ENCODE assay signal across 23 cellular contexts in the genomic region with DNA sequence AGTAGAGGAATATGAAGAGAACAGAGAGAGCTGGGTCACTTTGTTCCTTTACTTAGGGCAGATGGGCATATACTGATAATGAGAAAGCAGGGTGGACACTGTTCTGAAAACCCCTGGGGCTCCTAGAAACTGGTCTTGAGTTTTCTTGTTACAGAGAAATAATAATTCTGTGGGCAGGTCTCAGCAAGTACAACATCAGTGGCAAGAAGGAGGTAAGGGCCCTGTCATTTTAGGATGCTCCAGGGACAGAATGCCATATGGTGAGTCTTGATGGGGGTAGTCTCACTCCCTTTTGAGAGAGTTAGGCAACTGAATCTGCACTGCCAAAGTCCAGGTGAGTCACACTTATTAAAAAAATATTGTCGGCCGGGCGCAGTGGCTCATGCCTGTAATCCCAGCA.
DNase-seq lines count a peak whose midpoint lies in the region; ATAC-seq and TF ChIP-seq lines count a peak whose summit lies in the region.
"Had no signal": no experiment of that assay in that cellular context is flagged by ENCODE, and none has a peak within 500 bp of the region (broad histone marks: within the 10 kb centered on the region; RNA-seq: fewer than 3 reads in every experiment).

No MANE protein-coding gene starts in this region.

- TF ChIP-seq CTCF in MCF 10A (IDR thresholded peaks at IDR 0.05; ENCODE audit: unreplicated experiment) (no peak), breast epithelium (IDR thresholded peaks at IDR 0.05) (no peak), PC-3 (conservative IDR thresholded peaks at IDR 0.05; ENCODE audit: low read depth, low read length) (no peak), foreskin keratinocyte (conservative IDR thresholded peaks at IDR 0.05) (no peak)

- H3K9me3 Mint-ChIP-seq in MCF 10A (ENCODE audit: unreplicated experiment) = no peaks in the 10 kb centered on the region

- peak; percentile 40; the same call in 1 of the 2 replicates for ATAC-seq in PC-3
- peak; percentile 51 for ATAC-seq in foreskin keratinocyte
- no peak for ATAC-seq in HG03280 (IDR thresholded peaks at IDR 0.05; ENCODE audit: unreplicated experiment)
- no peak for ATAC-seq in HG03095 (IDR thresholded peaks at IDR 0.05; ENCODE audit: unreplicated experiment)

- no peaks in the 10 kb centered on the region for H3F3A ChIP-seq in PC-3 (ENCODE audit: low read length, unreplicated experiment)

- H3K36me3 ChIP-seq in breast epithelium = no peaks in the 10 kb centered on the region
- H3K36me3 ChIP-seq in PC-3 (ENCODE audit: low read depth, low read length) = no peaks in the 10 kb centered on the region

- intact Hi-C loops in MCF 10A (cut with micrococcal nuclease) (no loop called here), breast epithelium (cut with DNase I; ENCODE audit: low total_unique reads) (no loop called here), PC-3 (cut with micrococcal nuclease) (loop anchor here (1.0 to 10.0 kb wide), 2 partner anchors 9 to 233 kb away; no protein-coding TSS in a partner anchor)

- no peak overlapping the region for H3K9ac ChIP-seq in PC-3 (ENCODE audit: low read length)
- H3K9ac ChIP-seq: GM23248 had no signal

- no peak overlapping the region for H2AFZ ChIP-seq in PC-3 (ENCODE audit: low read length)
- H2AFZ ChIP-seq: GM23248 had no signal

- H3K27ac Mint-ChIP-seq in MCF 10A (ENCODE audit: low read depth, unreplicated experiment) = no peak overlapping the region
- H3K27ac Mint-ChIP-seq: B cell had no signal

- H3K4me1 Mint-ChIP-seq in MCF 10A (ENCODE audit: insufficient read depth, unreplicated experiment) = peaks cover 14% of the 10 kb centered on the region
- H3K4me1 Mint-ChIP-seq: B cell had no signal

- H3K4me3 ChIP-seq in breast epithelium (no peak overlapping the region), PC-3 (ENCODE audit: low read length) (no peak overlapping the region)
- H3K4me3 ChIP-seq: GM23248 had no signal

- peaks cover 4% of the 10 kb centered on the region for H3K36me3 Mint-ChIP-seq in MCF 10A (ENCODE audit: insufficient read depth, unreplicated experiment)

- H3K4me2 ChIP-seq in PC-3 (ENCODE audit: low read length) = no peak overlapping the region

- CTCF ChIA-PET in MCF 10A (lab: Yijun Ruan, JAX) (no interaction called here), PC-3 (lab: Charles Lee) (no interaction called here)

- no peaks in the 10 kb centered on the region for H3K79me2 ChIP-seq in PC-3 (ENCODE audit: low read length)

- no peak for TF ChIP-seq POLR2A in breast epithelium (IDR thresholded peaks at IDR 0.05)

- H3K4me3 Mint-ChIP-seq in MCF 10A (ENCODE audit: unreplicated experiment) = no peak overlapping the region
- H3K4me3 Mint-ChIP-seq: B cell had no signal

- POLR2A ChIA-PET in MCF 10A (lab: Yijun Ruan, JAX) = interaction anchor here (0.6 to 1.7 kb wide), 5 partner anchors 9 to 798 kb away, joined by 3 to 5 read pairs (median 4); no protein-coding TSS in a partner anchor
- POLR2A ChIA-PET in PC-3 (lab: Charles Lee; ENCODE audit: unreplicated experiment) = no interaction called here

- H3K4me1 ChIP-seq in breast epithelium = no peaks in the 10 kb centered on the region
- H3K4me1 ChIP-seq in PC-3 (ENCODE audit: insufficient read depth, low read length) = no peaks in the 10 kb centered on the region
- H3K4me1 ChIP-seq in foreskin keratinocyte = peaks cover 5% of the 10 kb centered on the region

- no peaks in the 10 kb centered on the region for H4K20me1 ChIP-seq in PC-3 (ENCODE audit: low read length)

- H3K9me2 ChIP-seq in PC-3 (replicated peaks; ENCODE audit: low read length) = no peaks in the 10 kb centered on the region

- DNase-seq in MCF 10A (ENCODE audit: unreplicated experiment) = peak; percentile 65
- DNase-seq in breast epithelium (ENCODE audit: low spot score in 2 of 2) = no peak
- peak; percentile 38 for DNase-seq in PC-3
- DNase-seq in foreskin keratinocyte = peak; percentile 37 to 76
- no peak for DNase-seq in SK-N-DZ (ENCODE audit: low spot score)
- DNase-seq in inferior parietal cortex (ENCODE audit: extremely low spot score) = no peak
- DNase-seq: Calu3, DMS53, GM23248, H7, KBM-7, MM.1S, NCI-H2029, NCI-H226, NCI-H510A, NCI-H774, RPMI8226, SHP77 had no signal

- H3K27me3 ChIP-seq in breast epithelium = no peaks in the 10 kb centered on the region
- no peaks in the 10 kb centered on the region for H3K27me3 ChIP-seq in PC-3 (ENCODE audit: low read length)
- H3K27me3 ChIP-seq in foreskin keratinocyte = no peaks in the 10 kb centered on the region

- BruUV-seq in MCF 10A (replicated peaks; lab: Mats Ljungman, UMichigan) (no TSS peak), PC-3 (replicated peaks; lab: Mats Ljungman, UMichigan) (no TSS peak)

- H3K27ac ChIP-seq in breast epithelium (no peak overlapping the region), PC-3 (ENCODE audit: low read length) (no peak overlapping the region), foreskin keratinocyte (no peak overlapping the region)
- H3K27ac ChIP-seq: 22Rv1, C4-2B, GM23248 had no signal

- H3K27me3 Mint-ChIP-seq in MCF 10A (ENCODE audit: insufficient read depth, unreplicated experiment) = no peaks in the 10 kb centered on the region
- H3K27me3 Mint-ChIP-seq: B cell had no signal

- no peaks in the 10 kb centered on the region for H3K9me3 ChIP-seq in breast epithelium
- no peaks in the 10 kb centered on the region for H3K9me3 ChIP-seq in PC-3 (ENCODE audit: low read length)

Comparison
In these comparisons a context has a peak if more than half of its experiments do, and no peak if none do; other contexts are left out.
1. DNase-seq: peak in MCF 10A (single experiment), PC-3 (single experiment) and foreskin keratinocyte (2 of 2); none in breast epithelium (0 of 2), SK-N-DZ (single experiment) and inferior parietal cortex (single experiment).
2. ATAC-seq: peak in PC-3 (single experiment) and foreskin keratinocyte (single experiment); none in HG03280 (single experiment) and HG03095 (single experiment).